ENCODE assay signal across 25 cellular contexts in genomic region chr10:132763545-132763944, GRCh38. TPM values are rescaled to one million over a fixed set of nuclear protein-coding genes. Genes with fewer than 3 reads are reported as not detected.
"Had no signal": no experiment of that assay in that cellular context is flagged by ENCODE, and none has a peak within 500 bp of the region (broad histone marks: within the 10 kb centered on the region; RNA-seq: fewer than 3 reads in every experiment).

No MANE protein-coding gene starts in this region.

- H3K9me3 ChIP-seq: Peyer's patch, SK-N-SH had no signal

- H3K4me3 ChIP-seq: Peyer's patch, SJSA1 had no signal

- H3K27me3 ChIP-seq: Peyer's patch, SJSA1 had no signal

- ATAC-seq: activated CD8-positive, alpha-beta T cell treated with anti-CD3 and anti-CD28 coated beads for 36 hours; activated T-cell treated with anti-CD3 and anti-CD28 coated beads, Interleukin-2, amount 50 U/mL, for 72 hours; activated T-helper 17 cell treated with anti-CD3 and anti-CD28 coated beads, Interleukin-2, amount 50 U/mL, for 72 hours had no signal

- H3K4me1 ChIP-seq: Peyer's patch, SJSA1 had no signal

- H3K9ac ChIP-seq: KMS-11, SK-N-SH had no signal

- DNase-seq: activated CD4-positive, alpha-beta T cell treated with anti-CD3 and anti-CD28 coated beads, Interleukin-2, amount 10 ng/mL, durations not matched to agents 24 days and 14 days; activated CD4-positive, alpha-beta T cell treated with anti-CD3 and anti-CD28 coated beads, Interleukin-2, amount 50 U/mL, for 4 hours; activated CD8-positive, alpha-beta T cell treated with anti-CD3 and anti-CD28 coated beads for 36 hours; activated gamma-delta T cell; activated naive CD4-positive, alpha-beta T cell treated with Interleukin-2 at 50 U/mL for 16 hours; activated naive CD8-positive, alpha-beta T cell treated with anti-CD3 and anti-CD28 coated beads, Interleukin-2, amount 10 ng/mL, durations not matched to agents 7 days and 5 days; activated T-cell treated with anti-CD3 and anti-CD28 coated beads, Interleukin-2, amount 50 U/mL, for 1 hour; activated T-cell treated with anti-CD3 and anti-CD28 coated beads, Interleukin-2, amount 50 U/mL, for 72 hours; anterior cingulate cortex; MM.1S; MV-4-11; NCI-H1092; NCI-H1436 treated with DMSO at 0.1 percent for 48 hours; NCI-H1694 treated with DMSO at 0.1 percent for 48 hours; NCI-H2029; NCI-H345; NCI-H524 treated with DMSO at 0.1 percent for 48 hours; NK-92 treated with Interleukin-12 subunit alpha and Interleukin-12 subunit beta, amount 100 ng/mL, for 24 hours; Peyer's patch; RPMI8226; SHP77 treated with DMSO at 0.1 percent for 48 hours; SK-N-SH had no signal

- H3K4me2 ChIP-seq: KMS-11, SK-N-SH had no signal

- H3K27ac ChIP-seq: KMS-11, Peyer's patch, SJSA1 had no signal

RNA-seq across cellular contexts. Expression of gene NKX6-2, which starts 22.4 kb away (rescaled TPM):
- polyA plus RNA-seq: SK-N-SH had no signal
